In the genomic region with DNA sequence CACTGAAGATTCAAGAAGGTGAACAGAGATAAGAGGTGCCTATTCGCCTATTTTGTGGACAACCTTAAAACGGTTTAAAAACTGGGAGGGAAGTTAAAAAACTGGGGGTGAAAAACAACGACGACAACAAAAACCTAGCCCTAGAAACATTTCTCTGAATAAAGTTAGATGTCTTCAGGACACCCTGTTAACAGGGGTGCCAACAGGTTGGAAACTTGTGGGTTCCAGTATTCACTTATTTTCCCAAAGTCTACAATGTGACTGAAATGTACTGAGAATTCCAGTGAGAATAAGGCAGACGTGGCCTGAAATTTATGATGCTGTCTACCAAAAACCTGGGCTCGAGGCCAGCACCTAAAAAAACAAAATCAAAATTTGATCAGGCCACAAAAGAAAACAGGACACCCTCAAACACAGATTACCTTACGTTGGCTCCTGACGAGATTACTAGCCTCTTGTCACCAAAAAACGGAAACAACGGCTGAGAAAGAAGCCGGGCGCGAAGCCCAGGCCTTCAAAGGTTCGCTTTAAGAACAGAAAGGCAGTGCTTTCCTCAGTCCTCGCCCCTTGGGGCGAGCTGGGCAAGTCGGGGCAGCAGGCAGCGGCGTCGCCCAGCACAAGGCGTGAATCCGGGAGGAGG, we compare ENCODE assay signal across 8 cellular contexts. TPM values are rescaled to one million over a fixed set of nuclear protein-coding genes. Genes with fewer than 3 reads are reported as not detected.
DNase-seq lines count a peak whose midpoint lies in the region; ATAC-seq, FAIRE-seq and TF ChIP-seq lines count a peak whose summit lies in the region.

No MANE protein-coding gene starts in this region.

- no peaks in the 10 kb centered on the region; the same call in 1 of the 2 replicates for H3K9me3 ChIP-seq in AG04450 (ENCODE audit: control insufficient read depth, insufficient read depth, low read length)
- H3K9me3 ChIP-seq in adrenal gland (replicated peaks in 1 of 3) = no peaks in the 10 kb centered on the region
- no peaks in the 10 kb centered on the region for H3K9me3 ChIP-seq in kidney (ENCODE audit: control insufficient read depth in 1 of 2, low read length in 2 of 2)
- no peaks in the 10 kb centered on the region for H3K9me3 ChIP-seq in thoracic aorta

- H3K4me1 ChIP-seq in adrenal gland (replicated peaks in 1 of 2) (peaks cover 11 to 37% of the 10 kb centered on the region in 2 donors), kidney (ENCODE audit: control insufficient read depth in 1 of 2, insufficient read depth in 1 of 2, low read depth in 1 of 2, low read length in 2 of 2) (peaks cover 5 to 7% of the 10 kb centered on the region in 2 donors), thoracic aorta (ENCODE audit: control insufficient read depth in 1 of 2, low read depth in 2 of 2) (peaks cover 20 to 34% of the 10 kb centered on the region in 2 donors)

- intact Hi-C loops in adrenal gland (cut with DNase I) = no loop called here
- intact Hi-C loops in kidney (cut with DNase I) = no loop called here

- no peak for DNase-seq in AG04450 (ENCODE audit: low read depth, low spot score)
- DNase-seq in adrenal gland = no peak
- DNase-seq in kidney = no peak
- no peak for DNase-seq in thoracic aorta (ENCODE audit: low spot score)
- DNase-seq in amniotic stem cell (lab: John Stamatoyannopoulos, UW) = no peak
- no peak for DNase-seq in NCI-H69 (lab: John Stamatoyannopoulos, UW)

- peak overlapping the region; percentile 96 for H3K4me3 ChIP-seq in AG04450 (ENCODE audit: low read depth, low read length)
- peak overlapping the region; percentile 70 to 86 (median 76) for H3K4me3 ChIP-seq in adrenal gland
- peak overlapping the region; percentile 94 to 97 for H3K4me3 ChIP-seq in kidney (ENCODE audit: low read length in 2 of 2)
- H3K4me3 ChIP-seq in thoracic aorta = peak overlapping the region; percentile 86

- no peak for TF ChIP-seq CTCF in AG04450 (IDR thresholded peaks at IDR 0.05; ENCODE audit: low read depth, low read length)
- TF ChIP-seq CTCF in adrenal gland (IDR thresholded peaks at IDR 0.05) = no peak
- no peak for TF ChIP-seq CTCF in kidney (IDR thresholded peaks at IDR 0.05; ENCODE audit: borderline replicate concordance, extremely low read depth, insufficient read depth)
- TF ChIP-seq CTCF in thoracic aorta (IDR thresholded peaks at IDR 0.05) = no peak

- WGBS in adrenal gland, 4 donors = 0 to 1% (median 1%) methylated on average over 14 to 22 of the region's 22 CpGs

- no peaks in the 10 kb centered on the region for H3K36me3 ChIP-seq in adrenal gland (replicated peaks in 1 of 2)
- no peaks in the 10 kb centered on the region for H3K36me3 ChIP-seq in kidney (ENCODE audit: control insufficient read depth in 1 of 2, insufficient read depth in 2 of 2, low read length in 2 of 2)
- no peaks in the 10 kb centered on the region for H3K36me3 ChIP-seq in thoracic aorta

- H3K27me3 ChIP-seq in AG04450 (ENCODE audit: control insufficient read depth, insufficient read depth, low read length) = no peaks in the 10 kb centered on the region
- H3K27me3 ChIP-seq in adrenal gland = no peaks in the 10 kb centered on the region
- H3K27me3 ChIP-seq in thoracic aorta (replicated peaks; ENCODE audit: insufficient read depth) = no peaks in the 10 kb centered on the region

- POLR2A ChIA-PET in AG04450 (lab: Yijun Ruan, JAX) = interaction anchor here (0.8 to 1.0 kb wide), 4 partner anchors 49 to 385 kb away, joined by 3 to 4 read pairs (median 4); a partner anchor contains a TSS

- H3K27ac ChIP-seq in AG04450 (ENCODE audit: low read depth, low read length) (peak overlapping the region; percentile 97), adrenal gland (peak overlapping the region; percentile 93 to 98 (median 95)), kidney (ENCODE audit: low read depth in 2 of 2, low read length in 2 of 2) (peak overlapping the region; percentile 97 to 100), thoracic aorta (peak overlapping the region; percentile 95 to 99)

- no peak for TF ChIP-seq POLR2A in adrenal gland (IDR thresholded peaks at IDR 0.05)

- H3K9ac ChIP-seq in kidney (ENCODE audit: low read length in 2 of 2) = peak overlapping the region; percentile 61 to 97

- ATAC-seq in GM19351 (IDR thresholded peaks at IDR 0.05; ENCODE audit: unreplicated experiment) (peak; percentile 36), HG03378 (IDR thresholded peaks at IDR 0.05; ENCODE audit: unreplicated experiment) (peak; percentile 38), thoracic aorta (ENCODE audit: insufficient number of reproducible peaks, low FRiP score, low read depth) (no peak)

- FAIRE-seq in kidney (lab: Jason Lieb, UNC) = no peak

- CTCF ChIA-PET in AG04450 (lab: Charles Lee) = interaction anchor here (0.9 to 1.0 kb wide), 2 partner anchors 530 to 542 kb away, joined by 3 to 4 read pairs; no protein-coding TSS in a partner anchor

RNA-seq across cellular contexts. Expression of a gene that starts 0.9 kb away (rescaled TPM):
- polyA plus RNA-seq in AG04450 (2011; rRNA removed) (63.0 and 84.5 TPM in 2 replicates), adrenal gland (100 to 1,000 TPM in 1 of 3 donors, 10 to 100 TPM in 2; 43.3 to 147 (median 44.6) TPM), kidney (ENCODE audit: insufficient read depth, low read depth, low replicate concordance) (38.7 TPM)
- 27.9 and 38.5 TPM in 2 replicates for polyA minus RNA-seq in AG04450 (2011; rRNA and poly(A)+ RNA removed)
- total RNA-seq in adrenal gland (10 to 100 TPM; 38.9 to 86.7 (median 59.2) TPM), kidney (31.6 TPM), thoracic aorta (10 to 100 TPM; 18.0 to 18.5 TPM)
